In genomic region chr1:98898901-98899300, GRCh38 we compare ENCODE assay signal across 16 cellular contexts.
A peak's percentile ranks its signal among the peaks of the same experiment; 100 is the strongest.
DNase-seq lines count a peak whose midpoint lies in the region; ATAC-seq and TF ChIP-seq lines count a peak whose summit lies in the region.
"Had no signal": no experiment of that assay in that cellular context is flagged by ENCODE, and none has a peak within 500 bp of the region (broad histone marks: within the 10 kb centered on the region; RNA-seq: fewer than 3 reads in every experiment).

No MANE protein-coding gene starts in this region.

- no peaks in the 10 kb centered on the region for H3K79me2 ChIP-seq in osteoblast (ENCODE audit: insufficient read depth, low read length)

- H3K27me3 ChIP-seq in osteoblast (ENCODE audit: insufficient read depth, low read length) (no peaks in the 10 kb centered on the region), testis (no peaks in the 10 kb centered on the region)
- H3K27me3 ChIP-seq: BLaER1 treated with 17β-estradiol and CSF1 and Interleukin-3, amounts not matched to agents 10 nM and 100 nM had no signal

- H3K4me1 ChIP-seq in osteoblast (ENCODE audit: insufficient read depth, low read length), result peaks cover 16% of the 10 kb centered on the region
- H3K4me1 ChIP-seq in testis, result no peaks in the 10 kb centered on the region
- no peaks in the 10 kb centered on the region for H3K4me1 ChIP-seq in mucosa of descending colon (ENCODE audit: low read depth)
- H3K4me1 ChIP-seq: BLaER1 treated with 17β-estradiol and CSF1 and Interleukin-3, amounts not matched to agents 10 nM and 100 nM had no signal

- ATAC-seq in GM18519 (IDR thresholded peaks at IDR 0.05; ENCODE audit: low FRiP score, unreplicated experiment) (no peak), mucosa of descending colon (no peak)
- ATAC-seq: GM23338 had no signal

- H3K4me2 ChIP-seq in osteoblast (ENCODE audit: insufficient read depth, low read length), result no peak overlapping the region
- H3K4me2 ChIP-seq: BLaER1 treated with 17β-estradiol and CSF1 and Interleukin-3, amounts not matched to agents 10 nM and 100 nM; GM23338; SK-N-SH had no signal

- intact Hi-C loops in testis (cut with DNase I; ENCODE audit: low total_unique reads), result no loop called here
- intact Hi-C loops in mucosa of descending colon (cut with DNase I, micrococcal nuclease), result no loop called here

- 61 to 68% methylated on average over 2 of the region's 2 CpGs for WGBS in testis, 2 donors

- DNase-seq in AG20443 (ENCODE audit: low spot score), result peak; percentile 11
- peak; percentile 15 for DNase-seq in GM04504 (ENCODE audit: low read depth)
- peak; percentile 7 for DNase-seq in cerebellar cortex (ENCODE audit: low spot score)
- no peak for DNase-seq in osteoblast (ENCODE audit: insufficient read length, low spot score, missing footprints)
- DNase-seq in SIG-M5 (lab: John Stamatoyannopoulos, UW), result no peak
- no peak for DNase-seq in testis
- DNase-seq in mucosa of descending colon, result no peak
- DNase-seq: MV-4-11, NCI-H1436 treated with DMSO at 0.1 percent for 48 hours, NCI-H2081 treated with DMSO at 0.1 percent for 48 hours, NCI-H345, NCI-H526 treated with DMSO at 0.1 percent for 48 hours, SK-N-SH had no signal

- TF ChIP-seq CTCF in osteoblast (IDR thresholded peaks at IDR 0.05; ENCODE audit: extremely low read depth, low read depth, low read length) (no peak), testis (IDR thresholded peaks at IDR 0.05) (no peak), mucosa of descending colon (IDR thresholded peaks at IDR 0.05) (no peak)

- TF ChIP-seq POLR2A in testis (IDR thresholded peaks at IDR 0.05), result no peak

- H3K4me3 ChIP-seq in osteoblast (ENCODE audit: insufficient read depth, low read length) (no peak overlapping the region), testis (no peak overlapping the region), mucosa of descending colon (no peak overlapping the region)
- H3K4me3 ChIP-seq: BLaER1 treated with 17β-estradiol and CSF1 and Interleukin-3, amounts not matched to agents 10 nM and 100 nM; GM23338 had no signal

- H3K36me3 ChIP-seq in osteoblast (ENCODE audit: insufficient read depth, low read length), result no peaks in the 10 kb centered on the region
- H3K36me3 ChIP-seq in testis (ENCODE audit: low read depth, missing control alignments), result no peaks in the 10 kb centered on the region
- H3K36me3 ChIP-seq in mucosa of descending colon (ENCODE audit: low read depth), result no peaks in the 10 kb centered on the region
- H3K36me3 ChIP-seq: BLaER1 treated with 17β-estradiol and CSF1 and Interleukin-3, amounts not matched to agents 10 nM and 100 nM had no signal

- no peaks in the 10 kb centered on the region for H3K9me3 ChIP-seq in osteoblast (ENCODE audit: low read depth, low read length)
- no peaks in the 10 kb centered on the region for H3K9me3 ChIP-seq in testis
- no peaks in the 10 kb centered on the region for H3K9me3 ChIP-seq in mucosa of descending colon
- H3K9me3 ChIP-seq: BLaER1 treated with 17β-estradiol and CSF1 and Interleukin-3, amounts not matched to agents 10 nM and 100 nM; SK-N-SH had no signal

- H2AFZ ChIP-seq in osteoblast (ENCODE audit: low read length), result peak overlapping the region; percentile 56
- H2AFZ ChIP-seq: GM23338 had no signal

- no peaks in the 10 kb centered on the region for H4K20me1 ChIP-seq in osteoblast (ENCODE audit: insufficient read depth, low read length)
- H4K20me1 ChIP-seq: BLaER1 treated with 17β-estradiol and CSF1 and Interleukin-3, amounts not matched to agents 10 nM and 100 nM had no signal

- H3K27ac ChIP-seq in osteoblast (ENCODE audit: low read depth, low read length) (peak overlapping the region; percentile 61), testis (no peak overlapping the region)
- H3K27ac ChIP-seq: BLaER1 treated with 17β-estradiol and CSF1 and Interleukin-3, amounts not matched to agents 10 nM and 100 nM had no signal

Comparison
In these comparisons a context has a peak if more than half of its experiments do, and no peak if none do; other contexts are left out.
1. DNase-seq: peak in AG20443 (single experiment), GM04504 (single experiment) and cerebellar cortex (single experiment); none in osteoblast (single experiment), SIG-M5 (single experiment), testis (single experiment) and mucosa of descending colon (0 of 3).